30 cellular contexts compared by ENCODE assay signal in the genomic region with DNA sequence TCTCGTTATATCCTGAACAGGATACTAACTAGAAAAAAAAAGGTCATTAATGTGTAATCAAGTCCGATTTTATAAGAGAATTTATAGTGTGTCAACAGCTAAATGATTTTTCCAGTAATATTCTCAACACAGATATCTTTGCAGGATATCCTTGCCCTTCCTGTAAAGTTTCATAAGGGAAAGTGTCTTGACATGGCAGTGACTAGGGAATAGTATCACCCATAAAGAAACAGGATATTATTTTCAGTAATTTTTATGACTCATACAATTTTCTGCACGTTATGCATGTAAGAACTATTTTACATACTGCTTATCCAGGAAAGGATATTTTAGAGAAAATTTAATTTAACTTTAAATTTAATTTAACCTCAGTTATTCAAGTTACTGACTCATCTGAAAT. TPM values are rescaled to one million over a fixed set of nuclear protein-coding genes. Genes with fewer than 3 reads are reported as not detected.
"Had no signal": no experiment of that assay in that cellular context is flagged by ENCODE, and none has a peak within 500 bp of the region (broad histone marks: within the 10 kb centered on the region; RNA-seq: fewer than 3 reads in every experiment).

No MANE protein-coding gene starts in this region.

- FAIRE-seq: small intestine had no signal

- H3K27me3 ChIP-seq: ovary, sigmoid colon, uterus had no signal

- H3K27ac ChIP-seq: left ventricle myocardium inferior, ovary, prostate gland, sigmoid colon, spleen, suprapubic skin, thoracic aorta, tibial artery, upper lobe of right lung, uterus had no signal

- H3K9me3 ChIP-seq: mucosa of descending colon, ovary, prostate gland, sigmoid colon, spleen, thoracic aorta, tibial artery, upper lobe of right lung, uterus had no signal

- H3K4me3 Mint-ChIP-seq: memory B cell; naive thymus-derived CD4-positive, alpha-beta T cell; natural killer cell treated with Interleukin-12 subunit alpha and Interleukin-12 subunit beta and Interleukin-15 and Interleukin-18, amount 100 ng/mL, for 72 hours; stimulated activated effector memory CD8-positive, alpha-beta T cell treated with anti-CD3 and anti-CD28 coated beads, Interleukin-12 subunit alpha, Interleukin-12 subunit beta, amount 100 ng/mL, for 72 hours; stimulated activated naive CD8-positive, alpha-beta T cell treated with anti-CD3 and anti-CD28 coated beads, Interleukin-15, Interleukin-2, amounts not matched to agents 100 ng/mL and 50 ng/mL, for 24 hours had no signal

- DNase-seq: islet precursor cell; left ventricle myocardium inferior; midbrain; mucosa of descending colon; naive thymus-derived CD4-positive, alpha-beta T cell; ovary; posterior cingulate gyrus; retina; right cardiac atrium; sigmoid colon; small intestine; spleen; stimulated activated CD4-positive, alpha-beta T cell treated with anti-CD3 and anti-CD28 coated beads, Interleukin-4, amount 100 ng/mL, for 24 hours; stimulated activated naive CD4-positive, alpha-beta T cell; tibial artery; trophoblast cell; upper lobe of right lung; uterus had no signal

- H3K36me3 Mint-ChIP-seq: memory B cell; naive thymus-derived CD4-positive, alpha-beta T cell; natural killer cell treated with Interleukin-12 subunit alpha and Interleukin-12 subunit beta and Interleukin-15 and Interleukin-18, amount 100 ng/mL, for 72 hours; stimulated activated effector memory CD8-positive, alpha-beta T cell treated with anti-CD3 and anti-CD28 coated beads, Interleukin-12 subunit alpha, Interleukin-12 subunit beta, amount 100 ng/mL, for 72 hours had no signal

- H3K4me1 ChIP-seq: left ventricle myocardium inferior, prostate gland, sigmoid colon, spleen, suprapubic skin, tibial artery, upper lobe of right lung, uterus had no signal

- H3K27ac Mint-ChIP-seq: memory B cell; naive thymus-derived CD4-positive, alpha-beta T cell; natural killer cell treated with Interleukin-12 subunit alpha and Interleukin-12 subunit beta and Interleukin-15 and Interleukin-18, amount 100 ng/mL, for 72 hours; stimulated activated effector memory CD8-positive, alpha-beta T cell treated with anti-CD3 and anti-CD28 coated beads, Interleukin-12 subunit alpha, Interleukin-12 subunit beta, amount 100 ng/mL, for 72 hours; stimulated activated naive CD8-positive, alpha-beta T cell treated with anti-CD3 and anti-CD28 coated beads, Interleukin-15, Interleukin-2, amounts not matched to agents 100 ng/mL and 50 ng/mL, for 24 hours had no signal

- H3K36me3 ChIP-seq: left ventricle myocardium inferior, ovary, prostate gland, sigmoid colon, spleen, suprapubic skin, thoracic aorta, tibial artery, upper lobe of right lung, uterus had no signal

- H3K4me3 ChIP-seq: left ventricle myocardium inferior, lung, mucosa of descending colon, ovary, prostate gland, sigmoid colon, spleen, suprapubic skin, thoracic aorta, tibial artery, upper lobe of right lung, uterus had no signal

- H3K4me1 Mint-ChIP-seq: memory B cell; naive thymus-derived CD4-positive, alpha-beta T cell; stimulated activated effector memory CD8-positive, alpha-beta T cell treated with anti-CD3 and anti-CD28 coated beads, Interleukin-12 subunit alpha, Interleukin-12 subunit beta, amount 100 ng/mL, for 72 hours had no signal

- H3K9me3 Mint-ChIP-seq: memory B cell; stimulated activated naive CD8-positive, alpha-beta T cell treated with anti-CD3 and anti-CD28 coated beads, Interleukin-15, Interleukin-2, amounts not matched to agents 100 ng/mL and 50 ng/mL, for 24 hours had no signal

- ATAC-seq: mucosa of descending colon; naive thymus-derived CD4-positive, alpha-beta T cell; natural killer cell treated with Interleukin-12 subunit alpha and Interleukin-12 subunit beta and Interleukin-15 and Interleukin-18, amount 100 ng/mL, for 72 hours; right cardiac atrium; stimulated activated effector memory CD8-positive, alpha-beta T cell treated with anti-CD3 and anti-CD28 coated beads, Interleukin-12 subunit alpha, Interleukin-12 subunit beta, amount 100 ng/mL, for 72 hours; upper lobe of right lung had no signal

- H3K27me3 Mint-ChIP-seq: memory B cell; natural killer cell treated with Interleukin-12 subunit alpha and Interleukin-12 subunit beta and Interleukin-15 and Interleukin-18, amount 100 ng/mL, for 72 hours had no signal

RNA-seq across cellular contexts. Expression of a gene that starts 19.5 kb away (rescaled TPM):
- total RNA-seq: kidney epithelial cell; left ventricle myocardium inferior; mucosa of descending colon; myocyte; naive thymus-derived CD4-positive, alpha-beta T cell; natural killer cell treated with Interleukin-12 subunit alpha and Interleukin-12 subunit beta and Interleukin-15 and Interleukin-18, amount 100 ng/mL, for 72 hours; prostate gland; sigmoid colon; subcutaneous adipose tissue; suprapubic skin; upper lobe of right lung; uterus had no signal
- polyA plus RNA-seq: naive thymus-derived CD4-positive, alpha-beta T cell; neural cell; right cardiac atrium had no signal
